16 cellular contexts compared by ENCODE assay signal in genomic region chr9:116741106-116741740, GRCh38. TPM values are rescaled to one million over a fixed set of nuclear protein-coding genes. Genes with fewer than 3 reads are reported as not detected.
A peak's percentile ranks its signal among the peaks of the same experiment; 100 is the strongest.
DNase-seq lines count a peak whose midpoint lies in the region; ATAC-seq and TF ChIP-seq lines count a peak whose summit lies in the region.
"Had no signal": no experiment of that assay in that cellular context is flagged by ENCODE, and none has a peak within 500 bp of the region (broad histone marks: within the 10 kb centered on the region; RNA-seq: fewer than 3 reads in every experiment).

No MANE protein-coding gene starts in this region.

- no peak overlapping the region for H3K14ac ChIP-seq in H9 (ENCODE audit: insufficient read depth, low read length)

- no peak overlapping the region for H2AFZ ChIP-seq in H9 (ENCODE audit: low read length)

- H3K79me2 ChIP-seq in H9 (ENCODE audit: insufficient read depth, low read length), result no peaks in the 10 kb centered on the region

- no peak overlapping the region for H3T11ph ChIP-seq in H9 (ENCODE audit: low read length)

- H3K27ac Mint-ChIP-seq in H9 (peak overlapping the region in 2 of 3 experiments; percentile 19 to 47; a peak in 3 of 7 replicates), glutamatergic neuron (ENCODE audit: unreplicated experiment) (no peak overlapping the region)
- H3K27ac Mint-ChIP-seq: CD8-positive, alpha-beta memory T cell had no signal

- no peak overlapping the region for H3K9ac ChIP-seq in H9 (ENCODE audit: extremely low read depth, insufficient read length, low read length)

- no peak overlapping the region for H3K18ac ChIP-seq in H9 (ENCODE audit: insufficient read length, low read depth, low read length)

- H2BK15ac ChIP-seq in H9 (ENCODE audit: low read depth, low read length), result no peak overlapping the region

- no peak overlapping the region for H4K8ac ChIP-seq in H9 (replicated peaks; ENCODE audit: insufficient read length, low read depth, low read length)

- H2AK5ac ChIP-seq in H9 (ENCODE audit: insufficient read length, low read length), result no peak overlapping the region

- H4K5ac ChIP-seq in H9 (ENCODE audit: insufficient read length, low read depth, low read length), result no peak overlapping the region

- H3K4ac ChIP-seq in H9 (ENCODE audit: low read depth, low read length), result no peak overlapping the region

- no peak overlapping the region for H3K27ac ChIP-seq in H9 (ENCODE audit: insufficient read length, low read depth, low read length)
- H3K27ac ChIP-seq: A549 had no signal

- no peak overlapping the region for H3K4me3 Mint-ChIP-seq in H9
- no peak overlapping the region for H3K4me3 Mint-ChIP-seq in glutamatergic neuron (ENCODE audit: unreplicated experiment)
- H3K4me3 Mint-ChIP-seq: CD8-positive, alpha-beta memory T cell had no signal

- H3K4me1 Mint-ChIP-seq in H9, result peaks cover 21 to 26% of the 10 kb centered on the region in 2 experiments
- peaks cover 5% of the 10 kb centered on the region for H3K4me1 Mint-ChIP-seq in glutamatergic neuron (ENCODE audit: low read depth, unreplicated experiment)

- TF ChIP-seq CTCF in H9 (conservative IDR thresholded peaks at IDR 0.05) (no peak), glutamatergic neuron (IDR thresholded peaks at IDR 0.05; ENCODE audit: partially characterized antibody, unreplicated experiment) (no peak)

- no peak overlapping the region for H4K91ac ChIP-seq in H9 (ENCODE audit: insufficient read length, low read depth, low read length)

- peak; percentile 42 for DNase-seq in H9
- peak; percentile 68 for DNase-seq in cerebellar cortex (ENCODE audit: low spot score)
- DNase-seq in iPS DF 19.7 (ENCODE audit: low read depth, low spot score), result peak; percentile 12
- DNase-seq in glutamatergic neuron, result no peak
- DNase-seq in NOMO-1 (lab: John Stamatoyannopoulos, UW; ENCODE audit: unreplicated experiment in 2 of 2), result no peak
- DNase-seq: Caco-2; CD8-positive, alpha-beta memory T cell; DND-41; GF-D8; GOT3; IMR-90; KBM-7 had no signal

- H3K9me3 Mint-ChIP-seq in H9, result no peaks in the 10 kb centered on the region
- peaks cover 5% of the 10 kb centered on the region for H3K9me3 Mint-ChIP-seq in glutamatergic neuron (ENCODE audit: unreplicated experiment)

- H3K79me1 ChIP-seq in H9 (ENCODE audit: insufficient read depth, low read depth, low read length, poor library complexity, severe bottlenecking), result no peaks in the 10 kb centered on the region

- WGBS in H9 (ENCODE audit: extremely low coverage, insufficient read length, low lambda C conversion rate), result no CpG with 5 or more reads among the region's 3 CpGs

- no peak overlapping the region for H2BK20ac ChIP-seq in H9 (ENCODE audit: low read depth, low read length, poor library complexity, severe bottlenecking)

- H3K36me3 Mint-ChIP-seq in H9 (ENCODE audit: insufficient read depth in 1 of 3, low read depth in 3 of 3) (no peaks in the 10 kb centered on the region), glutamatergic neuron (ENCODE audit: unreplicated experiment) (no peaks in the 10 kb centered on the region)
- H3K36me3 Mint-ChIP-seq: CD8-positive, alpha-beta memory T cell had no signal

- peaks cover 4% of the 10 kb centered on the region for H3K4me1 ChIP-seq in H9 (ENCODE audit: insufficient read depth, low read length)
- H3K4me1 ChIP-seq: A549, Caco-2 had no signal

- H3K27me3 Mint-ChIP-seq in H9 (ENCODE audit: low read depth), result peaks cover 6% of the 10 kb centered on the region
- H3K27me3 Mint-ChIP-seq in glutamatergic neuron (ENCODE audit: unreplicated experiment), result peaks cover 6% of the 10 kb centered on the region

- no peaks in the 10 kb centered on the region for H3K9me3 ChIP-seq in H9 (ENCODE audit: control insufficient read depth, low read depth, low read length)
- H3K9me3 ChIP-seq: A549, Caco-2 had no signal

- ATAC-seq in HG02885 (IDR thresholded peaks at IDR 0.05; ENCODE audit: poor library complexity, unreplicated experiment), result no peak
- ATAC-seq in GM19035 (IDR thresholded peaks at IDR 0.05; ENCODE audit: unreplicated experiment), result no peak
- ATAC-seq: A549, HCT116 had no signal

- no peak overlapping the region for H2BK120ac ChIP-seq in H9 (ENCODE audit: low read depth, low read length, poor library complexity, severe bottlenecking)

- H2BK12ac ChIP-seq in H9 (ENCODE audit: insufficient read length, low read depth, low read length), result no peak overlapping the region

- no peak overlapping the region for H3K56ac ChIP-seq in H9 (ENCODE audit: insufficient read length, low read depth, low read length)

- H3K4me2 ChIP-seq in H9 (ENCODE audit: insufficient read depth, insufficient read length, low read length), result no peak overlapping the region
- H3K4me2 ChIP-seq: A549 had no signal

- no peak overlapping the region for H2BK5ac ChIP-seq in H9 (ENCODE audit: insufficient read length, low read length)

- H3K23me2 ChIP-seq in H9 (ENCODE audit: insufficient read length, low read depth, low read length, poor library complexity, severe bottlenecking), result no peaks in the 10 kb centered on the region

- no peaks in the 10 kb centered on the region; the same call in 1 of the 2 replicates for H3K27me3 ChIP-seq in H9 (ENCODE audit: insufficient read depth, low read length)

- H4K20me1 ChIP-seq in H9 (ENCODE audit: control insufficient read depth, insufficient read depth, insufficient read length), result no peaks in the 10 kb centered on the region

- H3K23ac ChIP-seq in H9 (ENCODE audit: insufficient read length, low read depth, low read length), result no peak overlapping the region

RNA-seq across cellular contexts. Expression of gene TRIM32, which starts 54.1 kb away (rescaled TPM):
- total RNA-seq in H9 (2021) (12.9 and 15.5 TPM in 2 replicates), glutamatergic neuron (ENCODE audit: unreplicated experiment) (14.3 TPM)

Comparison
In these comparisons a context has a peak if more than half of its experiments do, and no peak if none do; other contexts are left out.
1. DNase-seq: peak in H9 (single experiment), cerebellar cortex (single experiment) and iPS DF 19.7 (single experiment); none in glutamatergic neuron (single experiment) and NOMO-1 (0 of 2).